In the genomic region with DNA sequence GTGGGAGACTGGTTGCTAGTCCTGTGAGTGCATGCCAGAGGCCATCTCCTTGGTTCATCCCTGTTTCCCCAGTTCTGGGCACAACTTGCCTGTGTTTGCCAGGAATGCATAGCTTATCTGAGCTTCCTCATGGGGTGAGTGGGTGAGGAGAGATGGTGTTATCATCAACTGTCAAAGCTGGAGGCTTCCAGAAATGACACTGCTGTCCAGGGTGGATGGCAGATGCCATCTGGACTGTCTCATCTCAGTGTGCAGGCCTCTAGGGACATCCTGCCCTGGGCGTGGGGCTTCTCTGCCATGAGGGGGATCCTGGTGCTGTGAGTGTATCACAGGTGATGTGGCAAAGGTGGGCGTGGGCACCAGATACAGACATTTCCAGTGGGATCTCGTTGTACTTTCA, we compare ENCODE assay signal across 29 cellular contexts.
"Had no signal": no experiment of that assay in that cellular context is flagged by ENCODE, and none has a peak within 500 bp of the region (broad histone marks: within the 10 kb centered on the region; RNA-seq: fewer than 3 reads in every experiment).

No MANE protein-coding gene starts in this region.

- H3K4me3 ChIP-seq: adrenal gland, body of pancreas, colonic mucosa had no signal

- H3K4me1 Mint-ChIP-seq: activated CD4-positive, alpha-beta T cell treated with anti-CD3 and anti-CD28 coated beads for 36 hours; activated CD4-positive, alpha-beta T cell treated with anti-CD3 and anti-CD28 coated beads, Interleukin-2, amount 10 ng/mL, durations not matched to agents 24 days and 14 days; activated CD8-positive, alpha-beta memory T cell treated with anti-CD3 and anti-CD28 coated beads, Interleukin-2, amount 10 ng/mL, durations not matched to agents 7 days and 5 days; activated naive CD4-positive, alpha-beta T cell treated with anti-CD3 and anti-CD28 coated beads, Interleukin-2, amount 50 U/mL, for 24 hours; activated naive CD8-positive, alpha-beta T cell treated with anti-CD3 and anti-CD28 coated beads for 36 hours; activated naive CD8-positive, alpha-beta T cell treated with anti-CD3 and anti-CD28 coated beads, Interleukin-2, amount 50 U/mL, for 24 hours had no signal

- H3K27ac Mint-ChIP-seq: activated CD4-positive, alpha-beta memory T cell treated with anti-CD3 and anti-CD28 coated beads for 36 hours; activated CD4-positive, alpha-beta T cell treated with anti-CD3 and anti-CD28 coated beads for 36 hours; activated CD4-positive, alpha-beta T cell treated with anti-CD3 and anti-CD28 coated beads, Interleukin-2, amount 10 ng/mL, durations not matched to agents 24 days and 14 days; activated CD8-positive, alpha-beta memory T cell treated with anti-CD3 and anti-CD28 coated beads, Interleukin-2, amount 10 ng/mL, durations not matched to agents 7 days and 5 days; activated CD8-positive, alpha-beta T cell treated with anti-CD3 and anti-CD28 coated beads, Interleukin-2, amount 10 ng/mL, durations not matched to agents 7 days and 5 days; activated naive CD4-positive, alpha-beta T cell treated with anti-CD3 and anti-CD28 coated beads for 36 hours; activated naive CD4-positive, alpha-beta T cell treated with anti-CD3 and anti-CD28 coated beads, Interleukin-2, amount 50 U/mL, for 24 hours; activated naive CD8-positive, alpha-beta T cell treated with anti-CD3 and anti-CD28 coated beads for 36 hours; activated naive CD8-positive, alpha-beta T cell treated with anti-CD3 and anti-CD28 coated beads, Interleukin-2, amount 50 U/mL, for 24 hours; activated T-helper 1 cell treated with anti-CD3 and anti-CD28 coated beads, Interleukin-12 subunit alpha, Interleukin-12 subunit beta, Interleukin-2, Interleukin-4 antibody, amounts not matched to agents 30 ng/mL and 10 ng/mL and 1 ng/mL, durations not matched to agents 14 hours and 24 hours and 36 hours; activated T-helper 2 cell treated with anti-CD3 and anti-CD28 coated beads, Interferon-gamma antibody, Interleukin-2, Interleukin-4, amounts not matched to agents 10 μg/mL and 5 μg/mL and 100 μg/mL, durations not matched to agents 14 hours and 24 hours and 36 hours had no signal

- H3K27me3 Mint-ChIP-seq: activated CD4-positive, alpha-beta memory T cell treated with anti-CD3 and anti-CD28 coated beads for 36 hours; activated CD4-positive, alpha-beta T cell treated with anti-CD3 and anti-CD28 coated beads for 36 hours; activated CD4-positive, alpha-beta T cell treated with anti-CD3 and anti-CD28 coated beads, Interleukin-2, amount 10 ng/mL, durations not matched to agents 24 days and 14 days; activated CD8-positive, alpha-beta memory T cell treated with anti-CD3 and anti-CD28 coated beads, Interleukin-2, amount 10 ng/mL, durations not matched to agents 7 days and 5 days; activated naive CD4-positive, alpha-beta T cell treated with anti-CD3 and anti-CD28 coated beads, Interleukin-2, amount 50 U/mL, for 24 hours; activated naive CD8-positive, alpha-beta T cell treated with anti-CD3 and anti-CD28 coated beads for 36 hours; activated naive CD8-positive, alpha-beta T cell treated with anti-CD3 and anti-CD28 coated beads, Interleukin-2, amount 50 U/mL, for 24 hours had no signal

- DNase-seq: activated CD4-positive, alpha-beta memory T cell treated with anti-CD3 and anti-CD28 coated beads for 36 hours; activated CD4-positive, alpha-beta T cell treated with anti-CD3 and anti-CD28 coated beads for 36 hours; activated CD4-positive, alpha-beta T cell treated with anti-CD3 and anti-CD28 coated beads, Interleukin-2, amount 10 ng/mL, durations not matched to agents 24 days and 14 days; activated CD4-positive, CD25-positive, alpha-beta regulatory T cell; activated CD4-positive, CD25-positive, alpha-beta regulatory T cell treated with anti-CD3 and anti-CD28 coated beads, Interleukin-2, amount 50 U/mL, for 72 hours; activated CD8-positive, alpha-beta memory T cell treated with anti-CD3 and anti-CD28 coated beads, Interleukin-2, amount 10 ng/mL, durations not matched to agents 7 days and 5 days; activated CD8-positive, alpha-beta memory T cell treated with anti-CD3 and anti-CD28 coated beads, Interleukin-2, amount 50 U/mL, for 4 hours; activated CD8-positive, alpha-beta T cell treated with anti-CD3 and anti-CD28 coated beads, Interleukin-2, amount 10 ng/mL, durations not matched to agents 7 days and 5 days; activated effector memory CD4-positive, alpha-beta T cell treated with anti-CD3 and anti-CD28 coated beads, Interleukin-2, amount 50 U/mL, for 16 hours; activated naive CD4-positive, alpha-beta T cell treated with anti-CD3 and anti-CD28 coated beads for 36 hours; activated naive CD8-positive, alpha-beta T cell treated with anti-CD3 and anti-CD28 coated beads for 36 hours; activated naive CD8-positive, alpha-beta T cell treated with anti-CD3 and anti-CD28 coated beads, Interleukin-2, amount 50 U/mL, for 24 hours; activated T-cell treated with anti-CD3 and anti-CD28 coated beads, Interleukin-2, amount 50 U/mL, for 1 hour; activated T-cell treated with anti-CD3 and anti-CD28 coated beads, Interleukin-2, amount 50 U/mL, for 48 hours; adrenal gland; amygdala; aorta; body of pancreas; central memory CD4-positive, alpha-beta T cell; cerebellar nuclear complex; colonic mucosa; effector CD8-positive, alpha-beta T cell; foreskin fibroblast; glutamatergic neuron; T-helper 2 cell had no signal

- H3K27ac ChIP-seq: adrenal gland, body of pancreas, colonic mucosa, epithelial cell of prostate had no signal

- H3K27me3 ChIP-seq: adrenal gland, body of pancreas, colonic mucosa had no signal

- ATAC-seq: activated CD4-positive, alpha-beta T cell treated with anti-CD3 and anti-CD28 coated beads for 36 hours; activated CD8-positive, alpha-beta memory T cell treated with anti-CD3 and anti-CD28 coated beads, Interleukin-2, amount 10 ng/mL, durations not matched to agents 7 days and 5 days; activated CD8-positive, alpha-beta T cell treated with anti-CD3 and anti-CD28 coated beads, Interleukin-2, amount 10 ng/mL, durations not matched to agents 7 days and 5 days; activated naive CD8-positive, alpha-beta T cell treated with anti-CD3 and anti-CD28 coated beads, Interleukin-2, amount 50 U/mL, for 24 hours; body of pancreas had no signal

- H3K36me3 ChIP-seq: adrenal gland, colonic mucosa had no signal

- H3K4me3 Mint-ChIP-seq: activated CD4-positive, alpha-beta memory T cell treated with anti-CD3 and anti-CD28 coated beads for 36 hours; activated CD4-positive, alpha-beta T cell treated with anti-CD3 and anti-CD28 coated beads for 36 hours; activated CD4-positive, alpha-beta T cell treated with anti-CD3 and anti-CD28 coated beads, Interleukin-2, amount 10 ng/mL, durations not matched to agents 24 days and 14 days; activated CD8-positive, alpha-beta memory T cell treated with anti-CD3 and anti-CD28 coated beads, Interleukin-2, amount 10 ng/mL, durations not matched to agents 7 days and 5 days; activated CD8-positive, alpha-beta T cell treated with anti-CD3 and anti-CD28 coated beads, Interleukin-2, amount 10 ng/mL, durations not matched to agents 7 days and 5 days; activated naive CD4-positive, alpha-beta T cell treated with anti-CD3 and anti-CD28 coated beads for 36 hours; activated naive CD4-positive, alpha-beta T cell treated with anti-CD3 and anti-CD28 coated beads, Interleukin-2, amount 50 U/mL, for 24 hours; activated naive CD8-positive, alpha-beta T cell treated with anti-CD3 and anti-CD28 coated beads for 36 hours; activated naive CD8-positive, alpha-beta T cell treated with anti-CD3 and anti-CD28 coated beads, Interleukin-2, amount 50 U/mL, for 24 hours; activated T-helper 1 cell treated with anti-CD3 and anti-CD28 coated beads, Interleukin-12 subunit alpha, Interleukin-12 subunit beta, Interleukin-2, Interleukin-4 antibody, amounts not matched to agents 30 ng/mL and 10 ng/mL and 1 ng/mL, durations not matched to agents 14 hours and 24 hours and 36 hours had no signal

- H3K9me3 Mint-ChIP-seq: activated naive CD4-positive, alpha-beta T cell treated with anti-CD3 and anti-CD28 coated beads, Interleukin-2, amount 50 U/mL, for 24 hours; activated naive CD8-positive, alpha-beta T cell treated with anti-CD3 and anti-CD28 coated beads for 36 hours had no signal

- H3K36me3 Mint-ChIP-seq: activated CD4-positive, alpha-beta memory T cell treated with anti-CD3 and anti-CD28 coated beads for 36 hours; activated CD8-positive, alpha-beta memory T cell treated with anti-CD3 and anti-CD28 coated beads, Interleukin-2, amount 10 ng/mL, durations not matched to agents 7 days and 5 days; activated naive CD4-positive, alpha-beta T cell treated with anti-CD3 and anti-CD28 coated beads, Interleukin-2, amount 50 U/mL, for 24 hours; activated naive CD8-positive, alpha-beta T cell treated with anti-CD3 and anti-CD28 coated beads for 36 hours had no signal

- H3K4me1 ChIP-seq: adrenal gland, colonic mucosa had no signal

- H3K9me3 ChIP-seq: adrenal gland, body of pancreas, colonic mucosa had no signal
